Comparison of ENCODE assay signal across 1 cellular context in the genomic region with DNA sequence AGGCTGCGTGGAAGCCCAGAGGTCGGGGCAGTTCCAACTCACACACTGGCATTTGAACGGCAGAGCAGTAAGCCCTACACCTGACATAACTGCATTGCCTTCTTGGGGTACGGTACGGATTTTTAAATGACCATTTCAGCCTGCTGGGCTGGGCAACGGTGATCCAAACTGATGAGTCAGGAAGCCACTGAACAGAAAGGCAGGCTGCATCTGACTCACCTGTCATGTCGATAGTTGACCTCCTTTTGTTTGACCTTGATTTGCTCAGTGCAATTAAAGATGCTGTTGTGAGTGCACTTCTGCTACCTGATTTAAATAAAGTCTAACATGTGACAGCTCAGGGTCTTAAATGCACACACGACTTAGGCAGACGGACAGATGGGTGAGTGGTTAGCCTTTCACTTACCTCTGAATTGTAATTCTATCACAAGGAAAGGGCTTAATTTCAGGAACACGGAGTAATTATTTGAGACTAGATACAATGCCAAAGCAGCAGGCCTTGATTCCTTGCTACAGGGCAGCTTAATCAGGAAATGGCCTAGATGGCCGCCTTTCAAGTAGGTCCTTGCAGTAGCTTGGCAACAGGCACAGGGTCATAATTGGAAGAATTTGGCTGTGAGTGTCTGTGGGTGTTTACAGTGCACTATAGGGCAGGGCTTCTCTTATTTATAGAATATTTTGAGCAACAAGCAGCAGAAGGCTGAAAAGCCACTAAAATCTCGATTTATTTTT.
TF ChIP-seq lines count a peak whose summit lies in the region.

No MANE protein-coding gene starts in this region.

TF ChIP-seq in IMR-90, 13 proteins besides CTCF, POLR2A, EP300 and RAD21 (continued from another document):
- no peak for TF ChIP-seq MXI1 (IDR thresholded peaks at IDR 0.05; ENCODE audit: borderline replicate concordance, low read depth, low read length)
- TF ChIP-seq ELK1 (IDR thresholded peaks at IDR 0.05; ENCODE audit: borderline replicate concordance, low read depth, low read length), result no peak
- no peak for TF ChIP-seq MAZ (IDR thresholded peaks at IDR 0.05; ENCODE audit: borderline replicate concordance, low read depth, low read length)
- TF ChIP-seq SMC3 (IDR thresholded peaks at IDR 0.05; ENCODE audit: low read depth, low read length), result no peak
- no peak for TF ChIP-seq RCOR1 (IDR thresholded peaks at IDR 0.05; ENCODE audit: insufficient replicate concordance, low read length)
- TF ChIP-seq NFE2L2 (IDR thresholded peaks at IDR 0.05; ENCODE audit: low read depth, low read length), result no peak
- no peak for TF ChIP-seq USF2 (IDR thresholded peaks at IDR 0.05; ENCODE audit: low read depth, low read length)
